18 cellular contexts compared by ENCODE assay signal in the genomic region with DNA sequence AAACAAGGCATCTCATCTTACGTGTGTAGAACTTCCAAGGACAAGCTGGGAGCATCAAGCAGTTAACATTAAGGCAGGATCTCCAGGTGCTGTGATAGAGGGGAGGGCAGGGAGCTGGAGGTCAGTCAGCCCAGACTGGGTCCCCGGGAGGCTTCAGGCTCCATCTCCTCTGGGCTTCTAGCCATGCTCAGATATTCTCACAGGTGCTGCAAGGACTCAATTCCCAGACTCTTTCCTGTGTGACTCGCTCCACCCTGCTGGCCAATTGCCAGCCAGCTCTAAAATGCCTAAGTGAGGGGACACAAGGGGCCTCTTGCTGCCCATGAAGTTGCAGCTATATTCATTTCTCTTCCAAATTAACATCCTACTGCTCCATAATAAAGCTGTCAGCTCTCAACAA.
DNase-seq lines count a peak whose midpoint lies in the region; ATAC-seq, FAIRE-seq and TF ChIP-seq lines count a peak whose summit lies in the region.
"Had no signal": no experiment of that assay in that cellular context is flagged by ENCODE, and none has a peak within 500 bp of the region (broad histone marks: within the 10 kb centered on the region; RNA-seq: fewer than 3 reads in every experiment).

No MANE protein-coding gene starts in this region.

- H3K4me3 ChIP-seq in PC-9 (no peak overlapping the region), small intestine (ENCODE audit: low read depth in 1 of 2, low read length in 2 of 2) (no peak overlapping the region), foreskin fibroblast (ENCODE audit: low read depth in 1 of 2, low read length in 2 of 2) (no peak overlapping the region)
- H3K4me3 ChIP-seq: skin epidermis, transverse colon had no signal

- H3F3A ChIP-seq in PC-9 (ENCODE audit: insufficient read depth, low read depth): peaks cover 7% of the 10 kb centered on the region; the same call in 1 of the 2 replicates

- peaks cover 84% of the 10 kb centered on the region for H3K79me2 ChIP-seq in PC-9 (ENCODE audit: low read depth)

- POLR2A ChIA-PET in PC-9 (lab: Charles Lee; ENCODE audit: unreplicated experiment): no interaction called here

- no peaks in the 10 kb centered on the region for H3K9me2 ChIP-seq in PC-9 (ENCODE audit: insufficient read depth)

- no peak overlapping the region for H2AFZ ChIP-seq in PC-9

- peak overlapping the region; percentile 31; the same call in 1 of the 2 replicates for H3K4me2 ChIP-seq in PC-9

- FAIRE-seq in small intestine (lab: Jason Lieb, UNC): no peak

- H3K9me3 ChIP-seq in PC-9 (ENCODE audit: insufficient read depth, low read depth) (no peaks in the 10 kb centered on the region), small intestine (ENCODE audit: control insufficient read depth, low read depth) (no peaks in the 10 kb centered on the region)
- H3K9me3 ChIP-seq: transverse colon had no signal

- DNase-seq in NCI-H2029 (lab: John Stamatoyannopoulos, UW) (peak; percentile 47), NCI-H2029 treated with DMSO at 0.1 percent for 48 hours (lab: John Stamatoyannopoulos, UW) (no peak), M059J (ENCODE audit: low read depth) (peak; percentile 42), PC-9 (peak in 1 of 2 experiments; percentile 51), small intestine (peak; percentile 51), sciatic nerve (ENCODE audit: low spot score) (no peak), foreskin fibroblast (no peak), HK-2 (ENCODE audit: unreplicated experiment) (no peak)
- DNase-seq: activated CD4-positive, alpha-beta T cell treated with anti-CD3 and anti-CD28 coated beads for 48 hours; activated naive CD8-positive, alpha-beta T cell treated with anti-CD3 and anti-CD28 coated beads for 36 hours; activated T-cell treated with anti-CD3 and anti-CD28 coated beads, Interleukin-2, amount 50 U/mL, for 4 hours; CD8-positive, alpha-beta memory T cell; GF-D8; hippocampal formation; NCI-H1048; T1000; transverse colon had no signal

- intact Hi-C loops in PC-9 (cut with micrococcal nuclease; ENCODE audit: unreplicated experiment) (no loop called here), sciatic nerve (cut with DNase I) (no loop called here)

- peaks cover 46% of the 10 kb centered on the region for H3K4me1 ChIP-seq in PC-9 (replicated peaks; ENCODE audit: insufficient read depth)
- peaks cover 6 to 14% of the 10 kb centered on the region in 2 donors for H3K4me1 ChIP-seq in small intestine (ENCODE audit: control insufficient read depth in 2 of 2, insufficient read depth in 1 of 2, low read depth in 1 of 2, low read length in 1 of 2)

- TF ChIP-seq CTCF in PC-9 (conservative IDR thresholded peaks at IDR 0.05): no peak
- TF ChIP-seq CTCF in foreskin fibroblast (IDR thresholded peaks at IDR 0.05; ENCODE audit: low read depth, low read length): no peak

- H3K36me3 ChIP-seq in PC-9 (ENCODE audit: low read depth): no peaks in the 10 kb centered on the region
- H3K36me3 ChIP-seq in small intestine (ENCODE audit: control insufficient read depth in 2 of 2, insufficient read depth in 2 of 2, low read length in 2 of 2): no peaks in the 10 kb centered on the region
- H3K36me3 ChIP-seq: transverse colon had no signal

- no TSS peak for BruUV-seq in PC-9 (replicated peaks; lab: Mats Ljungman, UMichigan)

- ATAC-seq in sciatic nerve: no peak
- ATAC-seq: activated T-cell treated with anti-CD3 and anti-CD28 coated beads, Interleukin-2, amount 50 U/mL, for 4 hours had no signal

- CTCF ChIA-PET in PC-9 (lab: Charles Lee): no interaction called here

- H3K27me3 ChIP-seq in PC-9 (ENCODE audit: insufficient read depth, low read depth): no peaks in the 10 kb centered on the region
- H3K27me3 ChIP-seq in small intestine (ENCODE audit: control insufficient read depth in 2 of 2, insufficient read depth in 2 of 2, low read length in 2 of 2): no peaks in the 10 kb centered on the region
- H3K27me3 ChIP-seq: transverse colon had no signal

- no peaks in the 10 kb centered on the region for H4K20me1 ChIP-seq in PC-9 (ENCODE audit: insufficient read depth)

- WGBS in small intestine, 3 donors: 14 to 58% (median 31%) methylated on average over 3 of the region's 3 CpGs

- H3K27ac ChIP-seq in PC-9: peak overlapping the region; percentile 23; the same call in 1 of the 2 replicates
- no peak overlapping the region for H3K27ac ChIP-seq in small intestine (ENCODE audit: low read depth in 1 of 2, low read length in 1 of 2)
- H3K27ac ChIP-seq: transverse colon had no signal

Comparison
In these comparisons a context has a peak if more than half of its experiments do, and no peak if none do; other contexts are left out.
1. DNase-seq: peak in NCI-H2029 (single experiment), M059J (single experiment) and small intestine (single experiment); none in NCI-H2029 treated with DMSO at 0.1 percent for 48 hours (single experiment), sciatic nerve (single experiment), foreskin fibroblast (0 of 2) and HK-2 (single experiment).